ENCODE assay signal across 21 cellular contexts in the genomic region with DNA sequence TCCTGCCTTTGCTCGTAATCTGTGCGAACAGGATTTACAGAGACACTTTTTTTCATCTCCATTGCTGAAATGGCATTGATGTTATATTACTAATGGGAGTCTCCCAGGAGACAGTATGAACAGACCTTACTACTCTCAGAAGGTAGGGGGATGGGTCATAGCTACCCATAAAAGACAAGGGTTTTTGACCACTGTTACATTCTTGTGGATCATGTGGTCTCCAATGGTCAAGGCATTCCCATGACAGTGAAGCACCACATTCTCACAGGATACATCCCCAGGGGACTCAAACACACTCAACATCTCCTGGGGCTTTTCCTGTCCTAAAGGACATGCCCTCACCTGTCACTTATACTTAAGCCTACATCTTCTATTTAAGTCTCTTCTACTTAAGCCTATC. TPM values are rescaled to one million over a fixed set of nuclear protein-coding genes. Genes with fewer than 3 reads are reported as not detected.
DNase-seq lines count a peak whose midpoint lies in the region; ATAC-seq, FAIRE-seq and TF ChIP-seq lines count a peak whose summit lies in the region.
"Had no signal": no experiment of that assay in that cellular context is flagged by ENCODE, and none has a peak within 500 bp of the region (broad histone marks: within the 10 kb centered on the region; RNA-seq: fewer than 3 reads in every experiment).

No MANE protein-coding gene starts in this region.

- in situ Hi-C loops in K562 (cut with MboI), result no loop called here

- BruUV-seq in K562 (replicated peaks; lab: Mats Ljungman, UMichigan), result no TSS peak
- no TSS peak for BruUV-seq in OCI-LY7 (replicated peaks; lab: Mats Ljungman, UMichigan)

- H3K4me1 ChIP-seq in K562 (replicated peaks in 1 of 2; ENCODE audit: control insufficient read depth in 2 of 2, insufficient read depth in 2 of 2, low read length in 2 of 2), result no peaks in the 10 kb centered on the region; a peak in 1 of 5 replicates
- H3K4me1 ChIP-seq in OCI-LY7 (ENCODE audit: insufficient read depth, low read length, poor library complexity, severe bottlenecking), result no peaks in the 10 kb centered on the region
- H3K4me1 ChIP-seq: Caco-2 had no signal

- no peaks in the 10 kb centered on the region for H3K4me1 Mint-ChIP-seq in stimulated activated effector memory CD8-positive, alpha-beta T cell treated with anti-CD3 and anti-CD28 coated beads, Interleukin-12 subunit alpha, Interleukin-12 subunit beta, amount 100 ng/mL, for 72 hours
- H3K4me1 Mint-ChIP-seq: CD4-positive, alpha-beta memory T cell; GM23338; H9 had no signal

- no peak overlapping the region for H3K4me2 ChIP-seq in K562 (ENCODE audit: insufficient read depth, low read length)
- H3K4me2 ChIP-seq in OCI-LY7 (ENCODE audit: low read length), result no peak overlapping the region
- H3K4me2 ChIP-seq: GM23338 had no signal

- 0 out of 2 replicates have a peak overlapping the region, but pooled peaks have one; percentile 3 for H2AFZ ChIP-seq in K562 (ENCODE audit: low read depth, low read length)
- H2AFZ ChIP-seq in OCI-LY7 (ENCODE audit: low read length), result no peak overlapping the region
- H2AFZ ChIP-seq: GM23338 had no signal

- H3K36me3 Mint-ChIP-seq in stimulated activated effector memory CD8-positive, alpha-beta T cell treated with anti-CD3 and anti-CD28 coated beads, Interleukin-12 subunit alpha, Interleukin-12 subunit beta, amount 100 ng/mL, for 72 hours, result no peaks in the 10 kb centered on the region
- H3K36me3 Mint-ChIP-seq: CD4-positive, alpha-beta memory T cell had no signal

- TF ChIP-seq CTCF in K562 (IDR thresholded peaks at IDR 0.05 in 2 of 3, conservative IDR thresholded peaks at IDR 0.05 in 1 of 3; ENCODE audit: insufficient read depth in 2 of 3, low read depth in 1 of 3, low read length in 3 of 3) (no peak), OCI-LY7 (conservative IDR thresholded peaks at IDR 0.05; ENCODE audit: low read length) (no peak), D721Med (IDR thresholded peaks at IDR 0.05; ENCODE audit: insufficient read depth, missing control alignments) (no peak), GM10248 (IDR thresholded peaks at IDR 0.05; ENCODE audit: control extremely low read depth, extremely low read depth, low read depth, missing control alignments) (no peak)

- WGBS in K562 (ENCODE audit: insufficient coverage, low coverage, missing lambda C conversion rate), result 0% methylated on average over 2 of the region's 2 CpGs

- no peaks in the 10 kb centered on the region for H3K9me1 ChIP-seq in K562 (ENCODE audit: control insufficient read depth, insufficient read depth, low read length)

- intact Hi-C loops in K562 (cut with micrococcal nuclease) (no loop called here), OCI-LY7 (cut with micrococcal nuclease; ENCODE audit: unreplicated experiment) (no loop called here)

- H4K20me1 ChIP-seq in K562 (replicated peaks; ENCODE audit: control insufficient read depth, insufficient read depth, low read length) (no peaks in the 10 kb centered on the region), OCI-LY7 (ENCODE audit: insufficient read depth, low read length) (no peaks in the 10 kb centered on the region)

- TF ChIP-seq EP300 in K562 (IDR thresholded peaks at IDR 0.05; ENCODE audit: low read length), result no peak

- TF ChIP-seq RAD21 in K562 (CRISPR knock-in tag; conservative IDR thresholded peaks at IDR 0.05 in 1 of 2, IDR thresholded peaks at IDR 0.05 in 1 of 2), result no peak

- CTCF ChIA-PET in K562 (lab: Yijun Ruan, JAX; ENCODE audit: low intra/inter-chr PET ratio) (no interaction called here), OCI-LY7 (lab: Charles Lee; ENCODE audit: unreplicated experiment) (no interaction called here), GM10248 (lab: Yijun Ruan, JAX) (no interaction called here)

- H3K4me3 ChIP-seq in K562 (no peak overlapping the region), OCI-LY7 (ENCODE audit: low read depth, low read length, poor library complexity, severe bottlenecking) (no peak overlapping the region)
- H3K4me3 ChIP-seq: GM23338 had no signal

- DNase-seq in LHCN-M2 (ENCODE audit: low read depth) (peak; percentile 2), SW480 (ENCODE audit: low spot score) (peak; percentile 8), K562 (ENCODE audit: extremely low read depth in 1 of 4, low spot score in 3 of 4) (no peak), OCI-LY7 (ENCODE audit: low spot score) (no peak), D721Med (ENCODE audit: insufficient read length, low spot score) (no peak), GM10248 (ENCODE audit: extremely low spot score) (no peak)
- DNase-seq in stimulated activated effector memory CD8-positive, alpha-beta T cell treated with anti-CD3 and anti-CD28 coated beads, Interleukin-12 subunit alpha, Interleukin-12 subunit beta, amount 100 ng/mL, for 72 hours (ENCODE audit: low spot score in 2 of 2), result no peak
- DNase-seq: C1 segment of cervical spinal cord; Caco-2; CD4-positive, alpha-beta memory T cell; DMS 273 treated with DMSO at 0.1 percent for 48 hours; DMS79; H9 had no signal

- no peak overlapping the region for H3K4me3 Mint-ChIP-seq in stimulated activated effector memory CD8-positive, alpha-beta T cell treated with anti-CD3 and anti-CD28 coated beads, Interleukin-12 subunit alpha, Interleukin-12 subunit beta, amount 100 ng/mL, for 72 hours
- H3K4me3 Mint-ChIP-seq: CD4-positive, alpha-beta memory T cell; GM23338; H9 had no signal

- H3K27me3 ChIP-seq in K562 (ENCODE audit: control insufficient read depth in 2 of 2, insufficient read depth in 2 of 2, low read length in 2 of 2), result peaks cover 5 to 6% of the 10 kb centered on the region in 2 experiments; a peak in 3 of 5 replicates

- POLR2A ChIA-PET in K562 (lab: Yijun Ruan, JAX) (no interaction called here), OCI-LY7 (lab: Charles Lee) (no interaction called here), GM10248 (lab: Yijun Ruan, JAX) (no interaction called here)

- H3K9me3 ChIP-seq in K562 (replicated peaks; ENCODE audit: control insufficient read depth, insufficient read depth, low read depth, low read length), result no peaks in the 10 kb centered on the region
- H3K9me3 ChIP-seq in OCI-LY7 (ENCODE audit: low read length), result no peaks in the 10 kb centered on the region
- H3K9me3 ChIP-seq: Caco-2 had no signal

- no peaks in the 10 kb centered on the region for H3K79me2 ChIP-seq in K562 (ENCODE audit: control insufficient read depth, insufficient read depth, low read length)
- H3K79me2 ChIP-seq in OCI-LY7 (ENCODE audit: insufficient read depth, low read depth, low read length), result no peaks in the 10 kb centered on the region

- H3K36me3 ChIP-seq in K562 (ENCODE audit: control insufficient read depth, insufficient read depth, low read length), result no peaks in the 10 kb centered on the region
- H3K36me3 ChIP-seq in OCI-LY7 (ENCODE audit: insufficient read depth, low read length), result no peaks in the 10 kb centered on the region

- H3K9ac ChIP-seq in K562 (ENCODE audit: insufficient read depth in 1 of 2, low read depth in 2 of 2, low read length in 2 of 2), result no peak overlapping the region

- H3K9me2 ChIP-seq in OCI-LY7 (ENCODE audit: insufficient read depth, low read length), result no peaks in the 10 kb centered on the region

- ATAC-seq in K562 (0 out of 3 replicates have a peak, but pooled peaks have one; percentile 22), HG03097 (IDR thresholded peaks at IDR 0.05; ENCODE audit: low FRiP score, unreplicated experiment) (no peak)
- ATAC-seq in stimulated activated effector memory CD8-positive, alpha-beta T cell treated with anti-CD3 and anti-CD28 coated beads, Interleukin-12 subunit alpha, Interleukin-12 subunit beta, amount 100 ng/mL, for 72 hours, result peak; percentile 8
- ATAC-seq: GM23338, HCT116 had no signal

- no peak overlapping the region for H3K27ac Mint-ChIP-seq in stimulated activated effector memory CD8-positive, alpha-beta T cell treated with anti-CD3 and anti-CD28 coated beads, Interleukin-12 subunit alpha, Interleukin-12 subunit beta, amount 100 ng/mL, for 72 hours
- H3K27ac Mint-ChIP-seq: CD4-positive, alpha-beta memory T cell; GM23338; H9 had no signal

- H3K9me3 Mint-ChIP-seq in stimulated activated effector memory CD8-positive, alpha-beta T cell treated with anti-CD3 and anti-CD28 coated beads, Interleukin-12 subunit alpha, Interleukin-12 subunit beta, amount 100 ng/mL, for 72 hours, result peaks cover 2% of the 10 kb centered on the region

- H3K27ac ChIP-seq in K562 (ENCODE audit: extremely low read depth, low read depth, low read length) (no peak overlapping the region), OCI-LY7 (ENCODE audit: low read depth, low read length, poor library complexity, severe bottlenecking) (no peak overlapping the region)

- FAIRE-seq in K562 (lab: Jason Lieb, UNC), result no peak
- FAIRE-seq in D721Med (lab: Jason Lieb, UNC), result no peak
- FAIRE-seq: G401.6, GM12891, GM18507 had no signal

- TF ChIP-seq POLR2A in K562 (conservative IDR thresholded peaks at IDR 0.05), result no peak

RNA-seq across cellular contexts. Expression of a gene that starts 40.8 kb away (rescaled TPM):
- 5.2 and 6.5 TPM in 2 replicates for total RNA-seq in LHCN-M2 (2014; rRNA removed)
- 1.1 TPM for polyA plus RNA-seq in LHCN-M2 (2012)
- 37.6 and 42.7 TPM in 2 replicates for total RNA-seq in K562 (2011; cell fraction: chromatin; rRNA removed; ENCODE audit: low replicate concordance)
- total RNA-seq in K562 (2011; cell fraction: nucleolus; rRNA removed), result 28.9 and 33.4 TPM in 2 replicates
- total RNA-seq in K562 (2011; cell fraction: nucleoplasm; rRNA removed), result 44.3 and 51.5 TPM in 2 replicates
- 33.4 and 37.8 TPM in 2 replicates for total RNA-seq in K562 (2014; rRNA removed)
- 21.4 and 25.1 TPM in 2 replicates for total RNA-seq in K562 (2014; rRNA removed; fragmentation: Illumina TruSeq; extraction: Trizol)
- 29.9 and 31.1 TPM in 2 replicates for total RNA-seq in K562 (2015; rRNA removed; fragmentation: Illumina TruSeq; extraction: Trizol)
- 26.0 and 26.2 TPM in 2 replicates for total RNA-seq in K562 (2021)
- polyA plus RNA-seq in K562 (2011; rRNA removed), result 22.4 and 22.5 TPM in 2 replicates
- 13.3 and 19.2 TPM in 2 replicates for polyA plus RNA-seq in K562 (2011; cell fraction: cytosol; rRNA removed)
- 35.1 and 35.8 TPM in 2 replicates for polyA plus RNA-seq in K562 (2011; cell fraction: nucleus; rRNA removed)
- 17.1 and 17.2 TPM in 2 replicates for polyA plus RNA-seq in K562 (2012)
- polyA plus RNA-seq in K562 (2014; fragmentation: Illumina TruSeq; extraction: Trizol), result 15.8 and 19.1 TPM in 2 replicates
- polyA plus RNA-seq in K562 (2014; fragmentation: Nextera tagmentation; extraction: Ambion mirVana), result 1 to 10 TPM; 6.5 to 7.8 TPM
- polyA plus RNA-seq in K562 (2014; rRNA removed), result 23.6 and 25.2 TPM in 2 replicates
- 35.8 and 40.8 TPM in 2 replicates for polyA minus RNA-seq in K562 (2011; rRNA and poly(A)+ RNA removed)
- polyA minus RNA-seq in K562 (2011; cell fraction: cytosol; rRNA and poly(A)+ RNA removed), result 15.4 and 23.4 TPM in 2 replicates
- 26.8 and 41.5 TPM in 2 replicates for polyA minus RNA-seq in K562 (2011; cell fraction: nucleus; rRNA and poly(A)+ RNA removed)
- total RNA-seq in OCI-LY7 (2014; rRNA removed; shearing (Covaris generic)), result not detected in 2 replicates
- not detected in 2 replicates for total RNA-seq in OCI-LY7 (2022)
- total RNA-seq: A673, GM23338, H9 had no signal
- polyA plus RNA-seq: GM23338 had no signal

RNA-seq across cellular contexts. Expression of a gene that starts 41.4 kb away (rescaled TPM):
- total RNA-seq in LHCN-M2 (2014; rRNA removed) (0.38 and 0.40 TPM in 2 replicates), K562 (2014; rRNA removed) (not detected in 2 replicates), K562 (2014; rRNA removed; fragmentation: Illumina TruSeq; extraction: Trizol) (not detected in 2 replicates), K562 (2015; rRNA removed; fragmentation: Illumina TruSeq; extraction: Trizol) (not detected in 2 replicates), K562 (2021) (not detected in 2 replicates), OCI-LY7 (2022) (not detected in 2 replicates)
- 0.29 TPM for polyA plus RNA-seq in LHCN-M2 (2012)
- total RNA-seq in K562 (2011; cell fraction: chromatin; rRNA removed; ENCODE audit: low replicate concordance), result not detected in 2 replicates
- not detected in 2 replicates for total RNA-seq in K562 (2011; cell fraction: nucleolus; rRNA removed)
- total RNA-seq in K562 (2011; cell fraction: nucleoplasm; rRNA removed), result not detected in 2 replicates
- polyA plus RNA-seq in K562 (2011; rRNA removed) (not detected in 2 replicates), K562 (2014; fragmentation: Illumina TruSeq; extraction: Trizol) (not detected in 2 replicates), K562 (2014; fragmentation: Nextera tagmentation; extraction: Ambion mirVana) (not detected), K562 (2014; rRNA removed) (not detected in 2 replicates)
- polyA plus RNA-seq in K562 (2011; cell fraction: cytosol; rRNA removed), result not detected in 2 replicates
- polyA plus RNA-seq in K562 (2011; cell fraction: nucleus; rRNA removed), result not detected in 2 replicates
- polyA plus RNA-seq in K562 (2012), result not detected in 2 replicates
- not detected in 2 replicates for polyA minus RNA-seq in K562 (2011; rRNA and poly(A)+ RNA removed)
- not detected in 2 replicates for polyA minus RNA-seq in K562 (2011; cell fraction: cytosol; rRNA and poly(A)+ RNA removed)
- not detected in 2 replicates for polyA minus RNA-seq in K562 (2011; cell fraction: nucleus; rRNA and poly(A)+ RNA removed)
- not detected in 2 replicates for total RNA-seq in OCI-LY7 (2014; rRNA removed; shearing (Covaris generic))
- total RNA-seq: A172; A673; Caco-2; CD4-positive, alpha-beta memory T cell had no signal
- polyA plus RNA-seq: CD4-positive, alpha-beta memory T cell had no signal

Comparison
In these comparisons a context has a peak if more than half of its experiments do, and no peak if none do; other contexts are left out.
1. DNase-seq: peak in LHCN-M2 (single experiment) and SW480 (single experiment); none in K562 (0 of 4), stimulated activated effector memory CD8-positive, alpha-beta T cell treated with anti-CD3 and anti-CD28 coated beads, Interleukin-12 subunit alpha, Interleukin-12 subunit beta, amount 100 ng/mL, for 72 hours (0 of 2), OCI-LY7 (single experiment), D721Med (single experiment) and GM10248 (single experiment).